21 cellular contexts compared by ENCODE assay signal in genomic region chr5:9282211-9282610, GRCh38.
"Had no signal": no experiment of that assay in that cellular context is flagged by ENCODE, and none has a peak within 500 bp of the region (broad histone marks: within the 10 kb centered on the region; RNA-seq: fewer than 3 reads in every experiment).

No MANE protein-coding gene starts in this region.

- H3K4me3 Mint-ChIP-seq: endodermal cell; naive thymus-derived CD8-positive, alpha-beta T cell; stimulated activated effector memory CD8-positive, alpha-beta T cell treated with anti-CD3 and anti-CD28 coated beads, Interleukin-12 subunit alpha, Interleukin-12 subunit beta, amount 100 ng/mL, for 72 hours had no signal

- DNase-seq: colonic mucosa; effector CD4-positive, alpha-beta T cell; endodermal cell; erythroblast; heart left ventricle; hippocampal formation; kidney glomerular epithelial cell; naive thymus-derived CD8-positive, alpha-beta T cell; ovary; stimulated activated CD4-positive, alpha-beta T cell treated with anti-CD3 and anti-CD28 coated beads, Interleukin-2, amount 100 ng/mL, for 48 hours; stimulated activated CD8-positive, alpha-beta memory T cell treated with anti-CD3 and anti-CD28 coated beads, Interleukin-4, amount 100 ng/mL, for 48 hours; stimulated activated naive CD8-positive, alpha-beta T cell treated with anti-CD3 and anti-CD28 coated beads, Interleukin-15, Interleukin-2, amounts not matched to agents 100 U/mL and 50 U/mL, for 24 hours; tibial artery; upper lobe of left lung had no signal

- H3K27me3 ChIP-seq: colonic mucosa, heart left ventricle, neutrophil, ovary, right atrium auricular region, tibial artery, upper lobe of left lung, vagina had no signal

- H3K27ac Mint-ChIP-seq: endodermal cell; naive thymus-derived CD8-positive, alpha-beta T cell; stimulated activated effector memory CD8-positive, alpha-beta T cell treated with anti-CD3 and anti-CD28 coated beads, Interleukin-12 subunit alpha, Interleukin-12 subunit beta, amount 100 ng/mL, for 72 hours had no signal

- H3K4me1 Mint-ChIP-seq: endodermal cell; naive thymus-derived CD8-positive, alpha-beta T cell; stimulated activated effector memory CD8-positive, alpha-beta T cell treated with anti-CD3 and anti-CD28 coated beads, Interleukin-12 subunit alpha, Interleukin-12 subunit beta, amount 100 ng/mL, for 72 hours had no signal

- H3K4me3 ChIP-seq: colonic mucosa, heart left ventricle, ovary, right atrium auricular region, smooth muscle cell, tibial artery, upper lobe of left lung, vagina had no signal

- H3K9me3 ChIP-seq: colonic mucosa, heart left ventricle, neutrophil, ovary, right atrium auricular region, tibial artery, upper lobe of left lung, vagina had no signal

- H3K27me3 Mint-ChIP-seq: naive thymus-derived CD8-positive, alpha-beta T cell had no signal

- H3K36me3 ChIP-seq: colonic mucosa, heart left ventricle, neutrophil, ovary, right atrium auricular region, tibial artery, upper lobe of left lung, vagina had no signal

- FAIRE-seq: endothelial cell of umbilical vein, frontal cortex had no signal

- ATAC-seq: naive thymus-derived CD8-positive, alpha-beta T cell; stimulated activated effector memory CD8-positive, alpha-beta T cell treated with anti-CD3 and anti-CD28 coated beads, Interleukin-12 subunit alpha, Interleukin-12 subunit beta, amount 100 ng/mL, for 72 hours; stimulated activated naive CD8-positive, alpha-beta T cell treated with anti-CD3 and anti-CD28 coated beads, Interleukin-15, Interleukin-2, amounts not matched to agents 100 U/mL and 50 U/mL, for 24 hours had no signal

- H3K36me3 Mint-ChIP-seq: naive thymus-derived CD8-positive, alpha-beta T cell; stimulated activated effector memory CD8-positive, alpha-beta T cell treated with anti-CD3 and anti-CD28 coated beads, Interleukin-12 subunit alpha, Interleukin-12 subunit beta, amount 100 ng/mL, for 72 hours had no signal

- H3K4me1 ChIP-seq: colonic mucosa, upper lobe of left lung had no signal

- H3K4me2 ChIP-seq: smooth muscle cell had no signal

- H3K27ac ChIP-seq: colonic mucosa, neutrophil, ovary, tibial artery, upper lobe of left lung, vagina had no signal
